Comparison of ENCODE assay signal across 1 cellular context in the genomic region with DNA sequence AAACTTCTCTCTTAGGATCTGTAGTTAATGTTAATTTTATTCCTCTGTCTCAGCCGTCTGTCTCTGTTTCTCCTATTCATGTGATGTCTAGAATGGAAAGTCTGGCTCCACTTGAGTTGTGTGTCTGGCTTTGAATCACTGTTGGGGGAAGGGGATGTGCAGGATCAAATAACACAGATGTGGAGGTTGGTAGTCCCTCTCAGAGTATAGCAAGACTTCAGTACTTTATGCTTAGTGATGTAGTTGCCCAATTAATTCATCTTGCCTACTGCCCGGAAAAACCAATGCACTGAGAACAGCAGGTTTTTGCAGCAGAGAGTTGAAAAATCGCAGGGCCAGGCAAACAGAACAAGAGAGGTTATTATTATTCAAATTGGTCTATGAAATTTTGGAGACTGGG.
TF ChIP-seq lines count a peak whose summit lies in the region.

No MANE protein-coding gene starts in this region.

TF ChIP-seq in HEK293, 187 proteins besides CTCF, POLR2A, EP300 and RAD21 (continued from another document and continues in another):
- TF ChIP-seq, protein P1, sequence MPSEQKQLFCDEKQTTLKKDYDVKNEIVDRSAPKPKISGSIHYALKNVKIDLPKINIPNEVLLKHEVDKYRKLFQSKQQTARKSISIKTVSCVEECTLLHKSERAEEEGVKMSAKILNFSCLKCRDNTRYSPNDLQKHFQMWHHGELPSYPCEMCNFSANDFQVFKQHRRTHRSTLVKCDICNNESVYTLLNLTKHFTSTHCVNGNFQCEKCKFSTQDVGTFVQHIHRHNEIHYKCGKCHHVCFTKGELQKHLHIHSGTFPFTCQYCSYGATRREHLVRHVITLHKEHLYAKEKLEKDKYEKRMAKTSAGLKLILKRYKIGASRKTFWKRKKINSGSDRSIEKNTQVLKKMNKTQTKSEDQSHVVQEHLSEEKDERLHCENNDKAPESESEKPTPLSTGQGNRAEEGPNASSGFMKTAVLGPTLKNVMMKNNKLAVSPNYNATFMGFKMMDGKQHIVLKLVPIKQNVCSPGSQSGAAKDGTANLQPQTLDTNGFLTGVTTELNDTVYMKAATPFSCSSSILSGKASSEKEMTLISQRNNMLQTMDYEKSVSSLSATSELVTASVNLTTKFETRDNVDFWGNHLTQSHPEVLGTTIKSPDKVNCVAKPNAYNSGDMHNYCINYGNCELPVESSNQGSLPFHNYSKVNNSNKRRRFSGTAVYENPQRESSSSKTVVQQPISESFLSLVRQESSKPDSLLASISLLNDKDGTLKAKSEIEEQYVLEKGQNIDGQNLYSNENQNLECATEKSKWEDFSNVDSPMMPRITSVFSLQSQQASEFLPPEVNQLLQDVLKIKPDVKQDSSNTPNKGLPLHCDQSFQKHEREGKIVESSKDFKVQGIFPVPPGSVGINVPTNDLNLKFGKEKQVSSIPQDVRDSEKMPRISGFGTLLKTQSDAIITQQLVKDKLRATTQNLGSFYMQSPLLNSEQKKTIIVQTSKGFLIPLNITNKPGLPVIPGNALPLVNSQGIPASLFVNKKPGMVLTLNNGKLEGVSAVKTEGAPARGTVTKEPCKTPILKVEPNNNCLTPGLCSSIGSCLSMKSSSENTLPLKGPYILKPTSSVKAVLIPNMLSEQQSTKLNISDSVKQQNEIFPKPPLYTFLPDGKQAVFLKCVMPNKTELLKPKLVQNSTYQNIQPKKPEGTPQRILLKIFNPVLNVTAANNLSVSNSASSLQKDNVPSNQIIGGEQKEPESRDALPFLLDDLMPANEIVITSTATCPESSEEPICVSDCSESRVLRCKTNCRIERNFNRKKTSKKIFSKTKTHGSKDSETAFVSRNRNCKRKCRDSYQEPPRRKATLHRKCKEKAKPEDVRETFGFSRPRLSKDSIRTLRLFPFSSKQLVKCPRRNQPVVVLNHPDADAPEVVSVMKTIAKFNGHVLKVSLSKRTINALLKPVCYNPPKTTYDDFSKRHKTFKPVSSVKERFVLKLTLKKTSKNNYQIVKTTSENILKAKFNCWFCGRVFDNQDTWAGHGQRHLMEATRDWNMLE (tag by site-specific recombination; conservative IDR thresholded peaks at IDR 0.05; ENCODE audit: low read depth), result no peak
- TF ChIP-seq MYNN (tag by site-specific recombination; IDR thresholded peaks at IDR 0.05; ENCODE audit: borderline replicate concordance), result no peak
- TF ChIP-seq ZNF768 (tag by site-specific recombination; IDR thresholded peaks at IDR 0.05), result no peak
- TF ChIP-seq, protein P2, sequence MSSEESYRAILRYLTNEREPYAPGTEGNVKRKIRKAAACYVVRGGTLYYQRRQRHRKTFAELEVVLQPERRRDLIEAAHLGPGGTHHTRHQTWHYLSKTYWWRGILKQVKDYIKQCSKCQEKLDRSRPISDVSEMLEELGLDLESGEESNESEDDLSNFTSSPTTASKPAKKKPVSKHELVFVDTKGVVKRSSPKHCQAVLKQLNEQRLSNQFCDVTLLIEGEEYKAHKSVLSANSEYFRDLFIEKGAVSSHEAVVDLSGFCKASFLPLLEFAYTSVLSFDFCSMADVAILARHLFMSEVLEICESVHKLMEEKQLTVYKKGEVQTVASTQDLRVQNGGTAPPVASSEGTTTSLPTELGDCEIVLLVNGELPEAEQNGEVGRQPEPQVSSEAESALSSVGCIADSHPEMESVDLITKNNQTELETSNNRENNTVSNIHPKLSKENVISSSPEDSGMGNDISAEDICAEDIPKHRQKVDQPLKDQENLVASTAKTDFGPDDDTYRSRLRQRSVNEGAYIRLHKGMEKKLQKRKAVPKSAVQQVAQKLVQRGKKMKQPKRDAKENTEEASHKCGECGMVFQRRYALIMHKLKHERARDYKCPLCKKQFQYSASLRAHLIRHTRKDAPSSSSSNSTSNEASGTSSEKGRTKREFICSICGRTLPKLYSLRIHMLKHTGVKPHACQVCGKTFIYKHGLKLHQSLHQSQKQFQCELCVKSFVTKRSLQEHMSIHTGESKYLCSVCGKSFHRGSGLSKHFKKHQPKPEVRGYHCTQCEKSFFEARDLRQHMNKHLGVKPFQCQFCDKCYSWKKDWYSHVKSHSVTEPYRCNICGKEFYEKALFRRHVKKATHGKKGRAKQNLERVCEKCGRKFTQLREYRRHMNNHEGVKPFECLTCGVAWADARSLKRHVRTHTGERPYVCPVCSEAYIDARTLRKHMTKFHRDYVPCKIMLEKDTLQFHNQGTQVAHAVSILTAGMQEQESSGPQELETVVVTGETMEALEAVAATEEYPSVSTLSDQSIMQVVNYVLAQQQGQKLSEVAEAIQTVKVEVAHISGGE (tag by site-specific recombination; conservative IDR thresholded peaks at IDR 0.05; ENCODE audit: low read depth), result no peak
- TF ChIP-seq, protein P3, sequence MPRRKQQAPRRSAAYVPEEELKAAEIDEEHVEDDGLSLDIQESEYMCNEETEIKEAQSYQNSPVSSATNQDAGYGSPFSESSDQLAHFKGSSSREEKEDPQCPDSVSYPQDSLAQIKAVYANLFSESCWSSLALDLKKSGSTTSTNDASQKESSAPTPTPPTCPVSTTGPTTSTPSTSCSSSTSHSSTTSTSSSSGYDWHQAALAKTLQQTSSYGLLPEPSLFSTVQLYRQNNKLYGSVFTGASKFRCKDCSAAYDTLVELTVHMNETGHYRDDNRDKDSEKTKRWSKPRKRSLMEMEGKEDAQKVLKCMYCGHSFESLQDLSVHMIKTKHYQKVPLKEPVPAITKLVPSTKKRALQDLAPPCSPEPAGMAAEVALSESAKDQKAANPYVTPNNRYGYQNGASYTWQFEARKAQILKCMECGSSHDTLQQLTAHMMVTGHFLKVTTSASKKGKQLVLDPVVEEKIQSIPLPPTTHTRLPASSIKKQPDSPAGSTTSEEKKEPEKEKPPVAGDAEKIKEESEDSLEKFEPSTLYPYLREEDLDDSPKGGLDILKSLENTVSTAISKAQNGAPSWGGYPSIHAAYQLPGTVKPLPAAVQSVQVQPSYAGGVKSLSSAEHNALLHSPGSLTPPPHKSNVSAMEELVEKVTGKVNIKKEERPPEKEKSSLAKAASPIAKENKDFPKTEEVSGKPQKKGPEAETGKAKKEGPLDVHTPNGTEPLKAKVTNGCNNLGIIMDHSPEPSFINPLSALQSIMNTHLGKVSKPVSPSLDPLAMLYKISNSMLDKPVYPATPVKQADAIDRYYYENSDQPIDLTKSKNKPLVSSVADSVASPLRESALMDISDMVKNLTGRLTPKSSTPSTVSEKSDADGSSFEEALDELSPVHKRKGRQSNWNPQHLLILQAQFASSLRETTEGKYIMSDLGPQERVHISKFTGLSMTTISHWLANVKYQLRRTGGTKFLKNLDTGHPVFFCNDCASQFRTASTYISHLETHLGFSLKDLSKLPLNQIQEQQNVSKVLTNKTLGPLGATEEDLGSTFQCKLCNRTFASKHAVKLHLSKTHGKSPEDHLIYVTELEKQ (tag by site-specific recombination; IDR thresholded peaks at IDR 0.05; ENCODE audit: borderline replicate concordance), result no peak
- no peak for TF ChIP-seq ZNF324 (tag by site-specific recombination; IDR thresholded peaks at IDR 0.05)
- 0 out of 2 replicates have a peak, but pooled peaks have one; percentile 20 for TF ChIP-seq ZNF600 (tag by site-specific recombination; IDR thresholded peaks at IDR 0.05)
- TF ChIP-seq ZNF394 (tag by site-specific recombination; IDR thresholded peaks at IDR 0.05; ENCODE audit: borderline replicate concordance), result no peak
- TF ChIP-seq, protein P4, sequence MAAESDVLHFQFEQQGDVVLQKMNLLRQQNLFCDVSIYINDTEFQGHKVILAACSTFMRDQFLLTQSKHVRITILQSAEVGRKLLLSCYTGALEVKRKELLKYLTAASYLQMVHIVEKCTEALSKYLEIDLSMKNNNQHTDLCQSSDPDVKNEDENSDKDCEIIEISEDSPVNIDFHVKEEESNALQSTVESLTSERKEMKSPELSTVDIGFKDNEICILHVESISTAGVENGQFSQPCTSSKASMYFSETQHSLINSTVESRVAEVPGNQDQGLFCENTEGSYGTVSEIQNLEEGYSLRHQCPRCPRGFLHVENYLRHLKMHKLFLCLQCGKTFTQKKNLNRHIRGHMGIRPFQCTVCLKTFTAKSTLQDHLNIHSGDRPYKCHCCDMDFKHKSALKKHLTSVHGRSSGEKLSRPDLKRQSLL (tag by site-specific recombination; IDR thresholded peaks at IDR 0.05), result no peak
- TF ChIP-seq BCL11B (tag by site-specific recombination; IDR thresholded peaks at IDR 0.05; ENCODE audit: low read depth), result no peak
- TF ChIP-seq ZNF391 (tag by site-specific recombination; IDR thresholded peaks at IDR 0.05; ENCODE audit: borderline replicate concordance, low read depth), result no peak
- TF ChIP-seq ZNF830 (tag by site-specific recombination; IDR thresholded peaks at IDR 0.05; ENCODE audit: low read depth), result no peak
- no peak for TF ChIP-seq ZBTB1 (tag by site-specific recombination; IDR thresholded peaks at IDR 0.05)
- TF ChIP-seq, protein P5, sequence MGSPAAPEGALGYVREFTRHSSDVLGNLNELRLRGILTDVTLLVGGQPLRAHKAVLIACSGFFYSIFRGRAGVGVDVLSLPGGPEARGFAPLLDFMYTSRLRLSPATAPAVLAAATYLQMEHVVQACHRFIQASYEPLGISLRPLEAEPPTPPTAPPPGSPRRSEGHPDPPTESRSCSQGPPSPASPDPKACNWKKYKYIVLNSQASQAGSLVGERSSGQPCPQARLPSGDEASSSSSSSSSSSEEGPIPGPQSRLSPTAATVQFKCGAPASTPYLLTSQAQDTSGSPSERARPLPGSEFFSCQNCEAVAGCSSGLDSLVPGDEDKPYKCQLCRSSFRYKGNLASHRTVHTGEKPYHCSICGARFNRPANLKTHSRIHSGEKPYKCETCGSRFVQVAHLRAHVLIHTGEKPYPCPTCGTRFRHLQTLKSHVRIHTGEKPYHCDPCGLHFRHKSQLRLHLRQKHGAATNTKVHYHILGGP (tag by site-specific recombination; IDR thresholded peaks at IDR 0.05), result no peak
- no peak for TF ChIP-seq ZNF133 (tag by site-specific recombination; IDR thresholded peaks at IDR 0.05)
- TF ChIP-seq ZNF473 (tag by site-specific recombination; IDR thresholded peaks at IDR 0.05), result no peak
- no peak for TF ChIP-seq ZNF544 (tag by site-specific recombination; IDR thresholded peaks at IDR 0.05)
- no peak for TF ChIP-seq MEIS1 (CRISPR knock-in tag; IDR thresholded peaks at IDR 0.05; ENCODE audit: borderline replicate concordance)
- no peak for TF ChIP-seq SP2 (tag by site-specific recombination; IDR thresholded peaks at IDR 0.05)
- no peak for TF ChIP-seq ZNF112 (tag by site-specific recombination; IDR thresholded peaks at IDR 0.05)
- no peak for TF ChIP-seq SCRT2 (tag by site-specific recombination; IDR thresholded peaks at IDR 0.05)
- TF ChIP-seq ZNF76 (tag by site-specific recombination; IDR thresholded peaks at IDR 0.05; ENCODE audit: borderline replicate concordance, low read depth), result no peak
- TF ChIP-seq ZNF341 (tag by site-specific recombination; IDR thresholded peaks at IDR 0.05; ENCODE audit: low read depth), result no peak
- no peak for TF ChIP-seq ZNF10 (tag by site-specific recombination; IDR thresholded peaks at IDR 0.05)
- TF ChIP-seq, protein P6, sequence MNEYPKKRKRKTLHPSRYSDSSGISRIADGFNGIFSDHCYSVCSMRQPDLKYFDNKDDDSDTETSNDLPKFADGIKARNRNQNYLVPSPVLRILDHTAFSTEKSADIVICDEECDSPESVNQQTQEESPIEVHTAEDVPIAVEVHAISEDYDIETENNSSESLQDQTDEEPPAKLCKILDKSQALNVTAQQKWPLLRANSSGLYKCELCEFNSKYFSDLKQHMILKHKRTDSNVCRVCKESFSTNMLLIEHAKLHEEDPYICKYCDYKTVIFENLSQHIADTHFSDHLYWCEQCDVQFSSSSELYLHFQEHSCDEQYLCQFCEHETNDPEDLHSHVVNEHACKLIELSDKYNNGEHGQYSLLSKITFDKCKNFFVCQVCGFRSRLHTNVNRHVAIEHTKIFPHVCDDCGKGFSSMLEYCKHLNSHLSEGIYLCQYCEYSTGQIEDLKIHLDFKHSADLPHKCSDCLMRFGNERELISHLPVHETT (tag by site-specific recombination; IDR thresholded peaks at IDR 0.05), result no peak
- peak; percentile 82 for TF ChIP-seq SETDB1 (IDR thresholded peaks at IDR 0.05; ENCODE audit: insufficient read length, low read length)
- TF ChIP-seq ZNF223 (tag by site-specific recombination; IDR thresholded peaks at IDR 0.05), result no peak
- no peak for TF ChIP-seq ZNF37A (tag by site-specific recombination; IDR thresholded peaks at IDR 0.05)
- no peak for TF ChIP-seq FEZF1 (tag by site-specific recombination; IDR thresholded peaks at IDR 0.05)
- TF ChIP-seq, protein P7, sequence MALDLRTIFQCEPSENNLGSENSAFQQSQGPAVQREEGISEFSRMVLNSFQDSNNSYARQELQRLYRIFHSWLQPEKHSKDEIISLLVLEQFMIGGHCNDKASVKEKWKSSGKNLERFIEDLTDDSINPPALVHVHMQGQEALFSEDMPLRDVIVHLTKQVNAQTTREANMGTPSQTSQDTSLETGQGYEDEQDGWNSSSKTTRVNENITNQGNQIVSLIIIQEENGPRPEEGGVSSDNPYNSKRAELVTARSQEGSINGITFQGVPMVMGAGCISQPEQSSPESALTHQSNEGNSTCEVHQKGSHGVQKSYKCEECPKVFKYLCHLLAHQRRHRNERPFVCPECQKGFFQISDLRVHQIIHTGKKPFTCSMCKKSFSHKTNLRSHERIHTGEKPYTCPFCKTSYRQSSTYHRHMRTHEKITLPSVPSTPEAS (tag by site-specific recombination; IDR thresholded peaks at IDR 0.05), result no peak
- TF ChIP-seq ZNF624 (tag by site-specific recombination; IDR thresholded peaks at IDR 0.05), result no peak
- TF ChIP-seq OVOL3 (tag by site-specific recombination; IDR thresholded peaks at IDR 0.05), result no peak
- no peak for TF ChIP-seq ZNF776 (tag by site-specific recombination; IDR thresholded peaks at IDR 0.05; ENCODE audit: borderline replicate concordance)
- TF ChIP-seq, protein P8, sequence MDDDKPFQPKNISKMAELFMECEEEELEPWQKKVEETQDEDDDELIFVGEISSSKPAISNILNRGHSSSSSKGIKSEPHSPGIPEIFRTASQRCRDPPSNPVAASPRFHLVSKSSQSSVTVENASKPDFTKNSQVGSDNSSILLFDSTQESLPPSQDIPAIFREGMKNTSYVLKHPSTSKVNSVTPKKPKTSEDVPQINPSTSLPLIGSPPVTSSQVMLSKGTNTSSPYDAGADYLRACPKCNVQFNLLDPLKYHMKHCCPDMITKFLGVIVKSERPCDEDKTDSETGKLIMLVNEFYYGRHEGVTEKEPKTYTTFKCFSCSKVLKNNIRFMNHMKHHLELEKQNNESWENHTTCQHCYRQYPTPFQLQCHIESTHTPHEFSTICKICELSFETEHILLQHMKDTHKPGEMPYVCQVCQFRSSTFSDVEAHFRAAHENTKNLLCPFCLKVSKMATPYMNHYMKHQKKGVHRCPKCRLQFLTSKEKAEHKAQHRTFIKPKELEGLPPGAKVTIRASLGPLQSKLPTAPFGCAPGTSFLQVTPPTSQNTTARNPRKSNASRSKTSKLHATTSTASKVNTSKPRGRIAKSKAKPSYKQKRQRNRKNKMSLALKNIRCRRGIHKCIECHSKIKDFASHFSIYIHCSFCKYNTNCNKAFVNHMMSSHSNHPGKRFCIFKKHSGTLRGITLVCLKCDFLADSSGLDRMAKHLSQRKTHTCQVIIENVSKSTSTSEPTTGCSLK (tag by site-specific recombination; IDR thresholded peaks at IDR 0.05), result no peak
- no peak for TF ChIP-seq ZNF558 (tag by site-specific recombination; IDR thresholded peaks at IDR 0.05)
- no peak for TF ChIP-seq ZNF366 (tag by site-specific recombination; conservative IDR thresholded peaks at IDR 0.05)
